In genomic region chr1:33441088-33441745, GRCh38 we compare ENCODE assay signal across 1 cellular context.
A peak's percentile ranks its signal among the peaks of the same experiment; 100 is the strongest.
TF ChIP-seq lines count a peak whose summit lies in the region.

No MANE protein-coding gene starts in this region.

TF ChIP-seq in HepG2, 621 proteins besides CTCF, POLR2A, EP300 and RAD21:
- TF ChIP-seq HNF4G (IDR thresholded peaks at IDR 0.05; ENCODE audit: borderline replicate concordance, low read depth, low read length) (peak; percentile 39; the same call in 1 of the 2 replicates), HNF4G (CRISPR knock-in tag; IDR thresholded peaks at IDR 0.05; ENCODE audit: borderline replicate concordance, low read depth) (no peak), HNF4A (CRISPR knock-in tag; IDR thresholded peaks at IDR 0.05) (peak; percentile 53; the same call in 1 of the 2 replicates), CEBPG (CRISPR knock-in tag; IDR thresholded peaks at IDR 0.05) (no peak), SOX5 (CRISPR knock-in tag; IDR thresholded peaks at IDR 0.05; ENCODE audit: borderline replicate concordance) (peak; percentile 46; the same call in 1 of the 2 replicates), MIER2 (CRISPR knock-in tag; IDR thresholded peaks at IDR 0.05) (no peak), ARID5B (CRISPR knock-in tag; IDR thresholded peaks at IDR 0.05) (0 out of 2 replicates have a peak, but pooled peaks have one; percentile 26), SOX13 (IDR thresholded peaks at IDR 0.05) (no peak), SOX13 (CRISPR knock-in tag; conservative IDR thresholded peaks at IDR 0.05 in 1 of 2, IDR thresholded peaks at IDR 0.05 in 1 of 2) (peak in 1 of 2 experiments; percentile 68; a peak in 2 of 4 replicates), ZNF644 (CRISPR knock-in tag; IDR thresholded peaks at IDR 0.05; ENCODE audit: low read depth) (peak; percentile 57; the same call in 1 of the 2 replicates), SOX6 (IDR thresholded peaks at IDR 0.05) (no peak), SOX6 (CRISPR knock-in tag; IDR thresholded peaks at IDR 0.05) (peak; percentile 43; the same call in 1 of the 2 replicates)
TF ChIP-seq in HepG2: peak in this region for 7.
